Comparison of ENCODE assay signal across 12 cellular contexts in the genomic region with DNA sequence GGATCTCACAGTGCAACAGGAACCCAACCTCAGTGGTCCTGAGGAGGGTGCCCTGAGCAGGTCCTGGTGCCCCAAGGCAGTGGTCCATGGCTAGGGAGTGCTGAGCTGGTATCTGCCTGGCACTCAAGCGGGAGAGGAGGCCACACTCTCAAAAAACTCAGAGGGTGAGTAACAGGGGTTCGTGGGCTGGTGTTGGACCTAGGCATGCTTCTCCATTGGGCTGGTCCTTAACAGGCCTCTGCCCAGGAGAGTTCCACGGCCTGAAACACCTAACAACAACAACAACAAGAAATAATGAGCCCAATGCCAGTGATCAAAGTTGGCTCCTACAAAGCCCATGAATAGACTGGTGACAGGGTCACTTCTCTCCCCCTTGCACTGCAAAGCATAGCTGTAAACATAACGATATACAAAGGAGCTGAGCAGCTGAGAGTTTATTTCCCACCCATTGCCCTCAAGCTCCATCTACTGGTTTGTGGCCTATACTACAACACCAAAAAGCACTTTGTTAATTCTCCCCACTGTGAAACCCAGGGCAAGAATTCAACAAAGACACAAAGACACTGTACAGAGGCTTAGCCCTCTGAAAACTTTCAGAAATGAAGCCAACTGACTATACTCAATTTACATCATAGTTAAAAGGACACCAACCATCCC.
A peak's percentile ranks its signal among the peaks of the same experiment; 100 is the strongest.
DNase-seq lines count a peak whose midpoint lies in the region; ATAC-seq, FAIRE-seq and TF ChIP-seq lines count a peak whose summit lies in the region.
"Had no signal": no experiment of that assay in that cellular context is flagged by ENCODE, and none has a peak within 500 bp of the region (broad histone marks: within the 10 kb centered on the region; RNA-seq: fewer than 3 reads in every experiment).

No MANE protein-coding gene starts in this region.

- DNase-seq in AG04450 (ENCODE audit: low read depth, low spot score) (peak; percentile 2), cardiac fibroblast (ENCODE audit: low read depth in 2 of 2) (peak; percentile 4 to 38), RCC 7860 (ENCODE audit: low spot score) (no peak), NCI-H1417 treated with DMSO at 0.1 percent for 48 hours (lab: John Stamatoyannopoulos, UW) (no peak)
- DNase-seq: DMS79, hippocampal formation, Right ventricle myocardium superior had no signal

- H3K79me2 ChIP-seq in KMS-11 (ENCODE audit: insufficient read depth, low read depth), result no peaks in the 10 kb centered on the region

- H2AFZ ChIP-seq in KMS-11 (ENCODE audit: low read depth), result no peak overlapping the region

- POLR2A ChIA-PET in AG04450 (lab: Yijun Ruan, JAX), result no interaction called here

- H3K4me1 ChIP-seq in KMS-11 (ENCODE audit: low read depth, poor library complexity, severe bottlenecking), result no peaks in the 10 kb centered on the region

- H3K4me3 ChIP-seq in AG04450 (ENCODE audit: low read depth, low read length), result no peak overlapping the region
- no peak overlapping the region for H3K4me3 ChIP-seq in KMS-11 (IDR thresholded peaks at IDR 0.05; ENCODE audit: insufficient read depth, low read depth, low read length)
- H3K4me3 ChIP-seq in cardiac fibroblast (replicated peaks in 1 of 2; ENCODE audit: low read depth in 2 of 2, low read length in 2 of 2), result no peak overlapping the region

- no peak overlapping the region for H3K27ac ChIP-seq in AG04450 (ENCODE audit: low read depth, low read length)
- no peak overlapping the region for H3K27ac ChIP-seq in KMS-11

- ATAC-seq in GM18502 (IDR thresholded peaks at IDR 0.05; ENCODE audit: poor library complexity, unreplicated experiment) (peak; percentile 65), GM21825 (IDR thresholded peaks at IDR 0.05; ENCODE audit: unreplicated experiment) (no peak), HG03139 (IDR thresholded peaks at IDR 0.05; ENCODE audit: unreplicated experiment) (no peak)
- ATAC-seq: activated naive CD4-positive, alpha-beta T cell treated with anti-CD3 and anti-CD28 coated beads, Interleukin-2, amount 50 U/mL, for 72 hours had no signal

- H3K9me3 ChIP-seq in AG04450 (ENCODE audit: control insufficient read depth, insufficient read depth, low read length), result no peaks in the 10 kb centered on the region

- peak; percentile 77 for TF ChIP-seq CTCF in AG04450 (IDR thresholded peaks at IDR 0.05; ENCODE audit: low read depth, low read length)
- TF ChIP-seq CTCF in KMS-11 (conservative IDR thresholded peaks at IDR 0.05; ENCODE audit: low read depth, low read length), result peak; percentile 48
- peak; percentile 58 for TF ChIP-seq CTCF in cardiac fibroblast (IDR thresholded peaks at IDR 0.05; ENCODE audit: low read depth, low read length)

- FAIRE-seq in RCC 7860 (lab: Jason Lieb, UNC), result no peak

- H4K20me1 ChIP-seq in KMS-11 (ENCODE audit: insufficient read depth), result no peaks in the 10 kb centered on the region

- H3K36me3 ChIP-seq in KMS-11 (ENCODE audit: insufficient read depth), result no peaks in the 10 kb centered on the region

- no peaks in the 10 kb centered on the region for H3K27me3 ChIP-seq in AG04450 (ENCODE audit: control insufficient read depth, insufficient read depth, low read length)
- H3K27me3 ChIP-seq in KMS-11 (ENCODE audit: insufficient read depth, low read depth), result no peaks in the 10 kb centered on the region

- CTCF ChIA-PET in AG04450 (lab: Charles Lee), result interaction anchor here (0.6 to 1.1 kb wide), 9 partner anchors 11 to 382 kb away, joined by 3 to 6 read pairs (median 3); no protein-coding TSS in a partner anchor

- no peak overlapping the region for H3K4me2 ChIP-seq in KMS-11

- H3K9ac ChIP-seq in KMS-11, result no peak overlapping the region

Comparison
In these comparisons a context has a peak if more than half of its experiments do, and no peak if none do; other contexts are left out.
1. DNase-seq: peak in AG04450 (single experiment) and cardiac fibroblast (2 of 2); none in RCC 7860 (single experiment) and NCI-H1417 treated with DMSO at 0.1 percent for 48 hours (single experiment).
2. Peak in every context shown above with its lines, with median percentiles within 50 percentile points of each other: CTCF ChIP-seq.